ENCODE assay signal across 1 cellular context in the genomic region with DNA sequence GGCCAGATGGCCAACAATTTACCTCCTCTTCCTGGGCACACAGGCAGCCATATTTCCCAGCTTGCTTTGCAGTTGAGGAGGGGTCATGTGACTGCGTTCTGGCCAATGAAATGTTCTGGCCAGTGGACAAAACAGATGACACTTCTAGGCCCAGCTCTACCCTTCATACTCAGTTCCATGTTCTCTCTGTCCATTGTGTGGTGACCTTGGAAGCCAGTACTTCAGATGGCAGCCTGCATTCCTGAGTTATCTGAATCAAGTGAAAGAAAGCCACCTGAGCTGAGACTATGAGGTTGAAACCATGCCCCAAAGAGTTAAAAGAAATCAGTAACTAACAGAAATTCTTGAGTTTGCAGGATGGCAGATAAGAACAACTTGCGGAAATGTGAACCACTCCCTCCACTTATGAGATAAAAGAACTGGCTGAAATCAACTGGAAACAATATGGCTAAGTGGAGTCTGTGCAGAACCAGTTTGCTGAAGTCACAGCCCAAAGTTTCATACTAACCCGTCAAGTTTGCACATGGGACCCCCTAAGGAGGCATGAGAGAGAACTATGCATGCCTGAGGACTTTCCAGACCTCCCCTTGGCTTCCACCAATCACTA.
TF ChIP-seq lines count a peak whose summit lies in the region.

No MANE protein-coding gene starts in this region.

TF ChIP-seq in K562, 482 proteins besides CTCF, POLR2A, EP300 and RAD21 (continued from another document and continues in another):
- TF ChIP-seq, protein P1, sequence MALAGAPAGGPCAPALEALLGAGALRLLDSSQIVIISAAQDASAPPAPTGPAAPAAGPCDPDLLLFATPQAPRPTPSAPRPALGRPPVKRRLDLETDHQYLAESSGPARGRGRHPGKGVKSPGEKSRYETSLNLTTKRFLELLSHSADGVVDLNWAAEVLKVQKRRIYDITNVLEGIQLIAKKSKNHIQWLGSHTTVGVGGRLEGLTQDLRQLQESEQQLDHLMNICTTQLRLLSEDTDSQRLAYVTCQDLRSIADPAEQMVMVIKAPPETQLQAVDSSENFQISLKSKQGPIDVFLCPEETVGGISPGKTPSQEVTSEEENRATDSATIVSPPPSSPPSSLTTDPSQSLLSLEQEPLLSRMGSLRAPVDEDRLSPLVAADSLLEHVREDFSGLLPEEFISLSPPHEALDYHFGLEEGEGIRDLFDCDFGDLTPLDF (CRISPR knock-in tag; IDR thresholded peaks at IDR 0.05) = no peak
- TF ChIP-seq TFAM (CRISPR knock-in tag; conservative IDR thresholded peaks at IDR 0.05) (no peak), ZNF24 (IDR thresholded peaks at IDR 0.05) (peak; percentile 54; the same call in 1 of the 2 replicates), EZH2 (IDR thresholded peaks at IDR 0.05; ENCODE audit: borderline replicate concordance, low read depth, low read length) (no peak), HOXB6 (CRISPR knock-in tag; IDR thresholded peaks at IDR 0.05; ENCODE audit: borderline replicate concordance) (no peak), DACH1 (IDR thresholded peaks at IDR 0.05; ENCODE audit: partially characterized antibody) (no peak), ZEB2 (IDR thresholded peaks at IDR 0.05) (peak; percentile 92), SRSF7 (optimal IDR thresholded peaks at IDR 0.05; ENCODE audit: low read depth, low read length) (no peak), KLF6 (CRISPR knock-in tag; IDR thresholded peaks at IDR 0.05; ENCODE audit: borderline replicate concordance) (peak; percentile 51; the same call in 1 of the 2 replicates), ZNF507 (tag; conservative IDR thresholded peaks at IDR 0.05) (no peak), MTA1 (IDR thresholded peaks at IDR 0.05; ENCODE audit: borderline replicate concordance) (peak; percentile 80; the same call in 1 of the 2 replicates), TBL1XR1 (IDR thresholded peaks at IDR 0.05; ENCODE audit: low read length in 2 of 2) (peak; percentile 23 to 90; a peak in 3 of 4 replicates), CBX5 (IDR thresholded peaks at IDR 0.05; ENCODE audit: borderline replicate concordance, low read depth) (0 out of 2 replicates have a peak, but pooled peaks have one; percentile 24), CBFA2T3 (IDR thresholded peaks at IDR 0.05) (peak; percentile 99), TRIM28 (IDR thresholded peaks at IDR 0.05) (peak; percentile 23), CCNT2 (IDR thresholded peaks at IDR 0.05; ENCODE audit: borderline replicate concordance, extremely low read depth, insufficient read length, low read depth, low read length) (peak; percentile 93), CCAR2 (IDR thresholded peaks at IDR 0.05; ENCODE audit: low read depth, low read length) (no peak), ZNF124 (CRISPR knock-in tag; IDR thresholded peaks at IDR 0.05) (no peak), ZNF274 (IDR thresholded peaks at IDR 0.05; ENCODE audit: borderline replicate concordance, low read depth, low read length) (no peak), FOXJ2 (tag; IDR thresholded peaks at IDR 0.05) (no peak), PHF8 (IDR thresholded peaks at IDR 0.05; ENCODE audit: borderline replicate concordance, low read length) (peak; percentile 15; the same call in 1 of the 2 replicates), TRIM24 (IDR thresholded peaks at IDR 0.05) (peak; percentile 98), MYBL2 (IDR thresholded peaks at IDR 0.05; ENCODE audit: low read depth) (peak; percentile 47; the same call in 1 of the 2 replicates), MYBL2 (CRISPR knock-in tag; IDR thresholded peaks at IDR 0.05; ENCODE audit: borderline replicate concordance) (no peak), TCF3 (CRISPR knock-in tag; IDR thresholded peaks at IDR 0.05) (peak; percentile 96), HLTF (IDR thresholded peaks at IDR 0.05) (peak; percentile 63; the same call in 1 of the 2 replicates), SP1 (CRISPR knock-in tag; IDR thresholded peaks at IDR 0.05) (peak; percentile 63), HDAC8 (tag; IDR thresholded peaks at IDR 0.05) (no peak; the same call in 1 of the 2 replicates), YY1 (IDR thresholded peaks at IDR 0.05; ENCODE audit: borderline replicate concordance in 1 of 3, control insufficient read depth in 1 of 3, extremely low read depth in 1 of 3, insufficient read depth in 3 of 3, insufficient read length in 1 of 3, insufficient replicate concordance in 2 of 3, low read depth in 1 of 3, low read length in 2 of 3) (peak; percentile 39 to 91 (median 75)), L3MBTL2 (IDR thresholded peaks at IDR 0.05) (peak; percentile 83), ZNF785 (CRISPR knock-in tag; IDR thresholded peaks at IDR 0.05) (no peak), XRCC5 (IDR thresholded peaks at IDR 0.05; ENCODE audit: low read depth, low read length) (no peak), BRD9 (IDR thresholded peaks at IDR 0.05; ENCODE audit: low read depth, partially characterized antibody) (peak; percentile 78), NFYB (IDR thresholded peaks at IDR 0.05; ENCODE audit: extremely low read depth, insufficient read length) (peak; percentile 93), ETV1 (tag; conservative IDR thresholded peaks at IDR 0.05; ENCODE audit: low read depth) (peak; percentile 94), MTF1 (CRISPR knock-in tag; IDR thresholded peaks at IDR 0.05; ENCODE audit: borderline replicate concordance) (no peak), ZKSCAN8 (CRISPR knock-in tag; IDR thresholded peaks at IDR 0.05) (peak; percentile 69; the same call in 1 of the 2 replicates), ZNF184 (CRISPR knock-in tag; IDR thresholded peaks at IDR 0.05) (no peak), ZNF253 (CRISPR knock-in tag; conservative IDR thresholded peaks at IDR 0.05) (no peak)
- TF ChIP-seq, protein P2, sequence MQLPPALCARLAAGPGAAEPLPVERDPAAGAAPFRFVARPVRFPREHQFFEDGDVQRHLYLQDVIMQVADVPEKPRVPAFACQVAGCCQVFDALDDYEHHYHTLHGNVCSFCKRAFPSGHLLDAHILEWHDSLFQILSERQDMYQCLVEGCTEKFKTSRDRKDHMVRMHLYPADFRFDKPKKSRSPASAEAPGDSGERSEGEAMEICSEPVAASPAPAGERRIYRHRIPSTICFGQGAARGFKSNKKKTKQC (CRISPR knock-in tag; IDR thresholded peaks at IDR 0.05) = no peak
- TF ChIP-seq, protein P3, sequence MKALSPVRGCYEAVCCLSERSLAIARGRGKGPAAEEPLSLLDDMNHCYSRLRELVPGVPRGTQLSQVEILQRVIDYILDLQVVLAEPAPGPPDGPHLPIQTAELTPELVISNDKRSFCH (CRISPR knock-in tag; IDR thresholded peaks at IDR 0.05) = no peak
- TF ChIP-seq, protein P3 (tag; IDR thresholded peaks at IDR 0.05) = peak; percentile 64
- TF ChIP-seq, protein P4, sequence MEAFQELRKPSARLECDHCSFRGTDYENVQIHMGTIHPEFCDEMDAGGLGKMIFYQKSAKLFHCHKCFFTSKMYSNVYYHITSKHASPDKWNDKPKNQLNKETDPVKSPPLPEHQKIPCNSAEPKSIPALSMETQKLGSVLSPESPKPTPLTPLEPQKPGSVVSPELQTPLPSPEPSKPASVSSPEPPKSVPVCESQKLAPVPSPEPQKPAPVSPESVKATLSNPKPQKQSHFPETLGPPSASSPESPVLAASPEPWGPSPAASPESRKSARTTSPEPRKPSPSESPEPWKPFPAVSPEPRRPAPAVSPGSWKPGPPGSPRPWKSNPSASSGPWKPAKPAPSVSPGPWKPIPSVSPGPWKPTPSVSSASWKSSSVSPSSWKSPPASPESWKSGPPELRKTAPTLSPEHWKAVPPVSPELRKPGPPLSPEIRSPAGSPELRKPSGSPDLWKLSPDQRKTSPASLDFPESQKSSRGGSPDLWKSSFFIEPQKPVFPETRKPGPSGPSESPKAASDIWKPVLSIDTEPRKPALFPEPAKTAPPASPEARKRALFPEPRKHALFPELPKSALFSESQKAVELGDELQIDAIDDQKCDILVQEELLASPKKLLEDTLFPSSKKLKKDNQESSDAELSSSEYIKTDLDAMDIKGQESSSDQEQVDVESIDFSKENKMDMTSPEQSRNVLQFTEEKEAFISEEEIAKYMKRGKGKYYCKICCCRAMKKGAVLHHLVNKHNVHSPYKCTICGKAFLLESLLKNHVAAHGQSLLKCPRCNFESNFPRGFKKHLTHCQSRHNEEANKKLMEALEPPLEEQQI (IDR thresholded peaks at IDR 0.05) = peak; percentile 87
- TF ChIP-seq, protein P5, sequence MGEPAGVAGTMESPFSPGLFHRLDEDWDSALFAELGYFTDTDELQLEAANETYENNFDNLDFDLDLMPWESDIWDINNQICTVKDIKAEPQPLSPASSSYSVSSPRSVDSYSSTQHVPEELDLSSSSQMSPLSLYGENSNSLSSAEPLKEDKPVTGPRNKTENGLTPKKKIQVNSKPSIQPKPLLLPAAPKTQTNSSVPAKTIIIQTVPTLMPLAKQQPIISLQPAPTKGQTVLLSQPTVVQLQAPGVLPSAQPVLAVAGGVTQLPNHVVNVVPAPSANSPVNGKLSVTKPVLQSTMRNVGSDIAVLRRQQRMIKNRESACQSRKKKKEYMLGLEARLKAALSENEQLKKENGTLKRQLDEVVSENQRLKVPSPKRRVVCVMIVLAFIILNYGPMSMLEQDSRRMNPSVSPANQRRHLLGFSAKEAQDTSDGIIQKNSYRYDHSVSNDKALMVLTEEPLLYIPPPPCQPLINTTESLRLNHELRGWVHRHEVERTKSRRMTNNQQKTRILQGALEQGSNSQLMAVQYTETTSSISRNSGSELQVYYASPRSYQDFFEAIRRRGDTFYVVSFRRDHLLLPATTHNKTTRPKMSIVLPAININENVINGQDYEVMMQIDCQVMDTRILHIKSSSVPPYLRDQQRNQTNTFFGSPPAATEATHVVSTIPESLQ (CRISPR knock-in tag; IDR thresholded peaks at IDR 0.05) = no peak
- TF ChIP-seq, protein P6, sequence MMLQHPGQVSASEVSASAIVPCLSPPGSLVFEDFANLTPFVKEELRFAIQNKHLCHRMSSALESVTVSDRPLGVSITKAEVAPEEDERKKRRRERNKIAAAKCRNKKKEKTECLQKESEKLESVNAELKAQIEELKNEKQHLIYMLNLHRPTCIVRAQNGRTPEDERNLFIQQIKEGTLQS (IDR thresholded peaks at IDR 0.05) = no peak; the same call in 1 of the 2 replicates
- TF ChIP-seq, protein P6 (CRISPR knock-in tag; conservative IDR thresholded peaks at IDR 0.05) = no peak
- TF ChIP-seq, protein P7, sequence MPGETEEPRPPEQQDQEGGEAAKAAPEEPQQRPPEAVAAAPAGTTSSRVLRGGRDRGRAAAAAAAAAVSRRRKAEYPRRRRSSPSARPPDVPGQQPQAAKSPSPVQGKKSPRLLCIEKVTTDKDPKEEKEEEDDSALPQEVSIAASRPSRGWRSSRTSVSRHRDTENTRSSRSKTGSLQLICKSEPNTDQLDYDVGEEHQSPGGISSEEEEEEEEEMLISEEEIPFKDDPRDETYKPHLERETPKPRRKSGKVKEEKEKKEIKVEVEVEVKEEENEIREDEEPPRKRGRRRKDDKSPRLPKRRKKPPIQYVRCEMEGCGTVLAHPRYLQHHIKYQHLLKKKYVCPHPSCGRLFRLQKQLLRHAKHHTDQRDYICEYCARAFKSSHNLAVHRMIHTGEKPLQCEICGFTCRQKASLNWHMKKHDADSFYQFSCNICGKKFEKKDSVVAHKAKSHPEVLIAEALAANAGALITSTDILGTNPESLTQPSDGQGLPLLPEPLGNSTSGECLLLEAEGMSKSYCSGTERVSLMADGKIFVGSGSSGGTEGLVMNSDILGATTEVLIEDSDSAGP (CRISPR knock-in tag; IDR thresholded peaks at IDR 0.05) = no peak
- TF ChIP-seq, protein P8, sequence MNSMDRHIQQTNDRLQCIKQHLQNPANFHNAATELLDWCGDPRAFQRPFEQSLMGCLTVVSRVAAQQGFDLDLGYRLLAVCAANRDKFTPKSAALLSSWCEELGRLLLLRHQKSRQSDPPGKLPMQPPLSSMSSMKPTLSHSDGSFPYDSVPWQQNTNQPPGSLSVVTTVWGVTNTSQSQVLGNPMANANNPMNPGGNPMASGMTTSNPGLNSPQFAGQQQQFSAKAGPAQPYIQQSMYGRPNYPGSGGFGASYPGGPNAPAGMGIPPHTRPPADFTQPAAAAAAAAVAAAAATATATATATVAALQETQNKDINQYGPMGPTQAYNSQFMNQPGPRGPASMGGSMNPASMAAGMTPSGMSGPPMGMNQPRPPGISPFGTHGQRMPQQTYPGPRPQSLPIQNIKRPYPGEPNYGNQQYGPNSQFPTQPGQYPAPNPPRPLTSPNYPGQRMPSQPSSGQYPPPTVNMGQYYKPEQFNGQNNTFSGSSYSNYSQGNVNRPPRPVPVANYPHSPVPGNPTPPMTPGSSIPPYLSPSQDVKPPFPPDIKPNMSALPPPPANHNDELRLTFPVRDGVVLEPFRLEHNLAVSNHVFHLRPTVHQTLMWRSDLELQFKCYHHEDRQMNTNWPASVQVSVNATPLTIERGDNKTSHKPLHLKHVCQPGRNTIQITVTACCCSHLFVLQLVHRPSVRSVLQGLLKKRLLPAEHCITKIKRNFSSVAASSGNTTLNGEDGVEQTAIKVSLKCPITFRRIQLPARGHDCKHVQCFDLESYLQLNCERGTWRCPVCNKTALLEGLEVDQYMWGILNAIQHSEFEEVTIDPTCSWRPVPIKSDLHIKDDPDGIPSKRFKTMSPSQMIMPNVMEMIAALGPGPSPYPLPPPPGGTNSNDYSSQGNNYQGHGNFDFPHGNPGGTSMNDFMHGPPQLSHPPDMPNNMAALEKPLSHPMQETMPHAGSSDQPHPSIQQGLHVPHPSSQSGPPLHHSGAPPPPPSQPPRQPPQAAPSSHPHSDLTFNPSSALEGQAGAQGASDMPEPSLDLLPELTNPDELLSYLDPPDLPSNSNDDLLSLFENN (IDR thresholded peaks at IDR 0.05; ENCODE audit: low read depth in 2 of 2, low read length in 2 of 2) = peak in 1 of 2 experiments; percentile 88; a peak in 2 of 4 replicates
- TF ChIP-seq, protein P9, sequence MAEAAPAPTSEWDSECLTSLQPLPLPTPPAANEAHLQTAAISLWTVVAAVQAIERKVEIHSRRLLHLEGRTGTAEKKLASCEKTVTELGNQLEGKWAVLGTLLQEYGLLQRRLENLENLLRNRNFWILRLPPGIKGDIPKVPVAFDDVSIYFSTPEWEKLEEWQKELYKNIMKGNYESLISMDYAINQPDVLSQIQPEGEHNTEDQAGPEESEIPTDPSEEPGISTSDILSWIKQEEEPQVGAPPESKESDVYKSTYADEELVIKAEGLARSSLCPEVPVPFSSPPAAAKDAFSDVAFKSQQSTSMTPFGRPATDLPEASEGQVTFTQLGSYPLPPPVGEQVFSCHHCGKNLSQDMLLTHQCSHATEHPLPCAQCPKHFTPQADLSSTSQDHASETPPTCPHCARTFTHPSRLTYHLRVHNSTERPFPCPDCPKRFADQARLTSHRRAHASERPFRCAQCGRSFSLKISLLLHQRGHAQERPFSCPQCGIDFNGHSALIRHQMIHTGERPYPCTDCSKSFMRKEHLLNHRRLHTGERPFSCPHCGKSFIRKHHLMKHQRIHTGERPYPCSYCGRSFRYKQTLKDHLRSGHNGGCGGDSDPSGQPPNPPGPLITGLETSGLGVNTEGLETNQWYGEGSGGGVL (CRISPR knock-in tag; IDR thresholded peaks at IDR 0.05) = no peak
